Comparison of ENCODE assay signal across 1 cellular context in the genomic region with DNA sequence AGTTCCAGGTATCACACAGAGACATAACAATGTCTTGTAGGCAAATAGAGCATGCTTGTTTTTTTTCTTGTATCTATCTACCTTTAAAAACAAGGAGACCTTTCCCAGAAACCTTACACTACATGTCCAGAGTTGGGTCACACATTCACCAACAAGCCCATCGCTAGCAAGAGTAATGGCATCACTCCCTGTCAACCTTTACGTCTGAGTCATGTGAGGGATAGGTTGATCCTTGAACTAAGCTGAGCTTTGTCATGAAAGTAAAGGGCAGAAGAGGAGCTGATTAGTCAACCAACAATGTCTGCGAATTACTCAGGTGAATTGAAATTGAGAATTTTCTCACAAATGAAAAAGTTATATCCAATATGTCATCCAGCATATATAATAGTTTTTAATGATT.
TF ChIP-seq lines count a peak whose summit lies in the region.

No MANE protein-coding gene starts in this region.

TF ChIP-seq in A549, 52 proteins besides CTCF, POLR2A, EP300 and RAD21 (continued from another document):
- no peak for TF ChIP-seq CEBPB (IDR thresholded peaks at IDR 0.05)
TF ChIP-seq in A549: peak in this region for 0.
